Comparison of ENCODE assay signal across 21 cellular contexts in the genomic region with DNA sequence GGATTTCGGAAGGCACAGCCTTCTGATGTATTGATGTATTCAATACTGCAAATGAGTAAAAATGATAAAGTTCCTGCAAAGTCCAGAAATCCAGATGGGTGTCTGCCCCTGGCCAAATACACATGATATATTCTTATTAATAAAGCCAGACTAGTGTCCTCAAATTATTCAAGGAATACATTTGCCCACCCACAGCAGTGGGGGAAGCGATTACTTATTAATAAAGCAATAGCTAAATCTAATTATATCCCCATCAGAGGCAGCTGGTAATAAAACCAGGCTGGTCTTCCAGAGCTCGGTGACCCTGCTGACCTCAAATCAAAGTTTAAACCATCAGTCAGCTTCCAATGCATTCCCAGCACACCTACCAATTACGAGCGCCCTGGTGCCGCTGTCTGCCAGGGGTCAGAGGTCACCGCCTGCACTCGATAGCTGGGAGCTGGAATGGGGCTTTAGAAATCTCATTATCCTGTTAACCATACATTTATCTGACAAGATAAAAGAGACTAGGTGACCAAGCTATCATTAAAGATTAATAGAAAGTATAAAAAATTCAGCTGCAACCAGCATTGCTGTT.
"Had no signal": no experiment of that assay in that cellular context is flagged by ENCODE, and none has a peak within 500 bp of the region (broad histone marks: within the 10 kb centered on the region; RNA-seq: fewer than 3 reads in every experiment).

No MANE protein-coding gene starts in this region.

- H3K4me3 ChIP-seq: ascending aorta, coronary artery, gastrocnemius medialis, heart left ventricle, tibial nerve, uterus had no signal

- H3K9me3 ChIP-seq: gastrocnemius medialis, uterus had no signal

- H3K4me3 Mint-ChIP-seq: activated naive CD4-positive, alpha-beta T cell treated with anti-CD3 and anti-CD28 coated beads, Interleukin-2, amount 50 U/mL, for 24 hours; central memory CD8-positive, alpha-beta T cell; naive thymus-derived CD4-positive, alpha-beta T cell had no signal

- H3K36me3 ChIP-seq: ascending aorta, gastrocnemius medialis, heart left ventricle, tibial nerve, uterus had no signal

- H3K27me3 ChIP-seq: ascending aorta, gastrocnemius medialis, tibial nerve, uterus had no signal

- H3K4me1 ChIP-seq: ascending aorta, gastrocnemius medialis, uterus had no signal

- H3K9me3 Mint-ChIP-seq: activated naive CD4-positive, alpha-beta T cell treated with anti-CD3 and anti-CD28 coated beads, Interleukin-2, amount 50 U/mL, for 24 hours; central memory CD8-positive, alpha-beta T cell had no signal

- H3K27ac Mint-ChIP-seq: activated naive CD4-positive, alpha-beta T cell treated with anti-CD3 and anti-CD28 coated beads, Interleukin-2, amount 50 U/mL, for 24 hours; naive thymus-derived CD4-positive, alpha-beta T cell had no signal

- ATAC-seq: esophagus mucosa; gastrocnemius medialis; heart left ventricle; naive thymus-derived CD4-positive, alpha-beta T cell; stimulated activated naive CD8-positive, alpha-beta T cell treated with anti-CD3 and anti-CD28 coated beads, Interleukin-15, Interleukin-2, amounts not matched to agents 100 U/mL and 50 U/mL, for 24 hours had no signal

- DNase-seq: activated CD4-positive, alpha-beta T cell treated with anti-CD3 and anti-CD28 coated beads, Interleukin-2, amount 50 U/mL, for 4 hours; activated gamma-delta T cell; effector CD8-positive, alpha-beta T cell; gastrocnemius medialis; heart left ventricle; mesenchymal stem cell; naive thymus-derived CD4-positive, alpha-beta T cell; posterior cingulate gyrus; retina; stimulated activated CD4-positive, alpha-beta T cell treated with anti-CD3 and anti-CD28 coated beads, Interleukin-12 subunit alpha, Interleukin-12 subunit beta, amount 100 ng/mL, for 4 hours; stimulated activated CD4-positive, alpha-beta T cell treated with anti-CD3 and anti-CD28 coated beads, Interleukin-1b, Interleukin-23, amount 100 ng/mL, for 48 hours; stimulated activated CD8-positive, alpha-beta memory T cell treated with anti-CD3 and anti-CD28 coated beads, Interleukin-4, amount 100 ng/mL, for 48 hours; stimulated activated naive CD8-positive, alpha-beta T cell treated with anti-CD3 and anti-CD28 coated beads, Interleukin-15, Interleukin-2, amounts not matched to agents 100 U/mL and 50 U/mL, for 24 hours; T-helper 2 cell; uterus had no signal

- H3K36me3 Mint-ChIP-seq: activated naive CD4-positive, alpha-beta T cell treated with anti-CD3 and anti-CD28 coated beads, Interleukin-2, amount 50 U/mL, for 24 hours had no signal

- H3K27ac ChIP-seq: ascending aorta, coronary artery, gastrocnemius medialis, heart left ventricle, tibial nerve, uterus had no signal
